In genomic region chr2:106566050-106566449, GRCh38 we compare ENCODE assay signal across 10 cellular contexts.
DNase-seq lines count a peak whose midpoint lies in the region; ATAC-seq, FAIRE-seq and TF ChIP-seq lines count a peak whose summit lies in the region.
"Had no signal": no experiment of that assay in that cellular context is flagged by ENCODE, and none has a peak within 500 bp of the region (broad histone marks: within the 10 kb centered on the region; RNA-seq: fewer than 3 reads in every experiment).

No MANE protein-coding gene starts in this region.

- TF ChIP-seq CTCF in mucosa of descending colon (IDR thresholded peaks at IDR 0.05) (no peak), uterus (IDR thresholded peaks at IDR 0.05) (no peak)

- ATAC-seq in mucosa of descending colon = peak; percentile 45

- peaks cover 42% of the 10 kb centered on the region for H3K4me1 Mint-ChIP-seq in activated naive CD4-positive, alpha-beta T cell treated with anti-CD3 and anti-CD28 coated beads, Interleukin-2, amount 50 U/mL, for 24 hours
- peaks cover 13% of the 10 kb centered on the region for H3K4me1 Mint-ChIP-seq in activated naive CD4-positive, alpha-beta T cell treated with anti-CD3 and anti-CD28 coated beads, Interleukin-2, amount 10 ng/mL, durations not matched to agents 7 days and 5 days
- peaks cover 35% of the 10 kb centered on the region for H3K4me1 Mint-ChIP-seq in activated naive CD8-positive, alpha-beta T cell (ENCODE audit: low read depth)

- TF ChIP-seq POLR2A in uterus (IDR thresholded peaks at IDR 0.05) = no peak

- peak overlapping the region in 1 of 2 donors; percentile 17 for H3K27ac ChIP-seq in uterus

- H3K27ac Mint-ChIP-seq in activated naive CD4-positive, alpha-beta T cell treated with anti-CD3 and anti-CD28 coated beads, Interleukin-2, amount 50 U/mL, for 24 hours = peak overlapping the region; percentile 20
- H3K27ac Mint-ChIP-seq in activated naive CD4-positive, alpha-beta T cell treated with anti-CD3 and anti-CD28 coated beads, Interleukin-2, amount 10 ng/mL, durations not matched to agents 7 days and 5 days = no peak overlapping the region
- peak overlapping the region; percentile 46 for H3K27ac Mint-ChIP-seq in activated naive CD8-positive, alpha-beta T cell

- H3K27me3 Mint-ChIP-seq in activated naive CD4-positive, alpha-beta T cell treated with anti-CD3 and anti-CD28 coated beads, Interleukin-2, amount 50 U/mL, for 24 hours = peaks cover 2% of the 10 kb centered on the region
- peaks cover 17% of the 10 kb centered on the region for H3K27me3 Mint-ChIP-seq in activated naive CD4-positive, alpha-beta T cell treated with anti-CD3 and anti-CD28 coated beads, Interleukin-2, amount 10 ng/mL, durations not matched to agents 7 days and 5 days
- H3K27me3 Mint-ChIP-seq in activated naive CD8-positive, alpha-beta T cell = peaks cover 3% of the 10 kb centered on the region

- no peak for DNase-seq in activated naive CD4-positive, alpha-beta T cell treated with anti-CD3 and anti-CD28 coated beads, Interleukin-2, amount 10 ng/mL, durations not matched to agents 7 days and 5 days
- DNase-seq in mucosa of descending colon = no peak
- peak; percentile 32 to 46 for DNase-seq in uterus
- DNase-seq in cerebellum (ENCODE audit: low spot score) = no peak
- no peak for DNase-seq in HTR-8/SVneo (ENCODE audit: insufficient read length, low spot score)
- DNase-seq in T-helper 1 cell = no peak
- DNase-seq: GOT3, NCI-H2107 had no signal

- no peaks in the 10 kb centered on the region for H3K9me3 ChIP-seq in mucosa of descending colon
- H3K9me3 ChIP-seq in uterus = no peaks in the 10 kb centered on the region

- FAIRE-seq in HTR-8/SVneo (lab: Jason Lieb, UNC) = no peak

- CTCF ChIA-PET in activated naive CD4-positive, alpha-beta T cell treated with anti-CD3 and anti-CD28 coated beads, Interleukin-2, amount 10 ng/mL, durations not matched to agents 7 days and 5 days (lab: Charles Lee) = interaction anchor here (1.4 kb wide), 1 partner anchor 16 kb away, joined by 4 read pairs; no protein-coding TSS in a partner anchor

- H3K27me3 ChIP-seq in uterus = no peaks in the 10 kb centered on the region

- intact Hi-C loops in mucosa of descending colon (cut with DNase I, micrococcal nuclease) = no loop called here
- intact Hi-C loops in uterus (cut with DNase I; ENCODE audit: low total_unique reads) = no loop called here

- H3K4me3 ChIP-seq in mucosa of descending colon = no peak overlapping the region
- no peak overlapping the region for H3K4me3 ChIP-seq in uterus

- no peaks in the 10 kb centered on the region for H3K4me1 ChIP-seq in mucosa of descending colon (ENCODE audit: low read depth)
- H3K4me1 ChIP-seq in uterus = no peaks in the 10 kb centered on the region

- H3K9me3 Mint-ChIP-seq in activated naive CD4-positive, alpha-beta T cell treated with anti-CD3 and anti-CD28 coated beads, Interleukin-2, amount 50 U/mL, for 24 hours = no peaks in the 10 kb centered on the region
- no peaks in the 10 kb centered on the region for H3K9me3 Mint-ChIP-seq in activated naive CD4-positive, alpha-beta T cell treated with anti-CD3 and anti-CD28 coated beads, Interleukin-2, amount 10 ng/mL, durations not matched to agents 7 days and 5 days
- H3K9me3 Mint-ChIP-seq in activated naive CD8-positive, alpha-beta T cell (ENCODE audit: low read depth) = no peaks in the 10 kb centered on the region

- no peaks in the 10 kb centered on the region for H3K36me3 Mint-ChIP-seq in activated naive CD4-positive, alpha-beta T cell treated with anti-CD3 and anti-CD28 coated beads, Interleukin-2, amount 50 U/mL, for 24 hours
- no peaks in the 10 kb centered on the region for H3K36me3 Mint-ChIP-seq in activated naive CD4-positive, alpha-beta T cell treated with anti-CD3 and anti-CD28 coated beads, Interleukin-2, amount 10 ng/mL, durations not matched to agents 7 days and 5 days
- no peaks in the 10 kb centered on the region for H3K36me3 Mint-ChIP-seq in activated naive CD8-positive, alpha-beta T cell

- H3K36me3 ChIP-seq in mucosa of descending colon (ENCODE audit: low read depth) (no peaks in the 10 kb centered on the region), uterus (no peaks in the 10 kb centered on the region)

- H3K4me3 Mint-ChIP-seq in activated naive CD4-positive, alpha-beta T cell treated with anti-CD3 and anti-CD28 coated beads, Interleukin-2, amount 50 U/mL, for 24 hours = no peak overlapping the region
- H3K4me3 Mint-ChIP-seq in activated naive CD4-positive, alpha-beta T cell treated with anti-CD3 and anti-CD28 coated beads, Interleukin-2, amount 10 ng/mL, durations not matched to agents 7 days and 5 days = no peak overlapping the region
- H3K4me3 Mint-ChIP-seq in activated naive CD8-positive, alpha-beta T cell = no peak overlapping the region

Comparison
In these comparisons a context has a peak if more than half of its experiments do, and no peak if none do; other contexts are left out.
1. DNase-seq: peak in uterus (2 of 2); none in activated naive CD4-positive, alpha-beta T cell treated with anti-CD3 and anti-CD28 coated beads, Interleukin-2, amount 10 ng/mL, durations not matched to agents 7 days and 5 days (single experiment), mucosa of descending colon (0 of 3), cerebellum (single experiment), HTR-8/SVneo (single experiment) and T-helper 1 cell (0 of 5).